Comparison of ENCODE assay signal across 1 cellular context in genomic region chr12:85358715-85359114, GRCh38.
TF ChIP-seq lines count a peak whose summit lies in the region.

No MANE protein-coding gene starts in this region.

TF ChIP-seq in HEK293, 187 proteins besides CTCF, POLR2A, EP300 and RAD21 (continued from another document):
- TF ChIP-seq PBX3 (CRISPR knock-in tag; IDR thresholded peaks at IDR 0.05): no peak
- TF ChIP-seq ZNF707 (tag by site-specific recombination; IDR thresholded peaks at IDR 0.05): no peak
TF ChIP-seq in HEK293: peak in this region for 1.
